11 cellular contexts compared by ENCODE assay signal in genomic region chr14:51092965-51093364, GRCh38. TPM values are rescaled to one million over a fixed set of nuclear protein-coding genes. Genes with fewer than 3 reads are reported as not detected.
DNase-seq lines count a peak whose midpoint lies in the region; ATAC-seq and TF ChIP-seq lines count a peak whose summit lies in the region.
"Had no signal": no experiment of that assay in that cellular context is flagged by ENCODE, and none has a peak within 500 bp of the region (broad histone marks: within the 10 kb centered on the region; RNA-seq: fewer than 3 reads in every experiment).

No MANE protein-coding gene starts in this region.

- no peak for ATAC-seq in activated T-cell treated with anti-CD3 and anti-CD28 coated beads, Interleukin-2, amount 50 U/mL, for 4 hours
- ATAC-seq in T-cell (replicated peaks in 1 of 4) (no peak), GM18505 (IDR thresholded peaks at IDR 0.05; ENCODE audit: unreplicated experiment) (no peak)

- peak overlapping the region; percentile 27 for H3K4me3 Mint-ChIP-seq in activated T-cell treated with anti-CD3 and anti-CD28 coated beads, Interleukin-2, amount 50 U/mL, for 4 hours
- peak overlapping the region; percentile 9 to 93 (median 25) for H3K4me3 Mint-ChIP-seq in T-cell

- POLR2A ChIA-PET in T-cell (lab: Charles Lee), result no interaction called here

- H3K4me1 Mint-ChIP-seq in activated T-cell treated with anti-CD3 and anti-CD28 coated beads, Interleukin-2, amount 50 U/mL, for 4 hours (ENCODE audit: low read depth), result peaks cover 17% of the 10 kb centered on the region
- H3K4me1 Mint-ChIP-seq in T-cell, result peaks cover 16 to 18% (median 18%) of the 10 kb centered on the region in 3 donors

- TF ChIP-seq POLR2A in GM18505 (IDR thresholded peaks at IDR 0.05; ENCODE audit: borderline replicate concordance, extremely low read depth, insufficient read depth, insufficient read length), result no peak

- no peaks in the 10 kb centered on the region for H3K9me3 Mint-ChIP-seq in activated T-cell treated with anti-CD3 and anti-CD28 coated beads, Interleukin-2, amount 50 U/mL, for 4 hours
- no peaks in the 10 kb centered on the region for H3K9me3 Mint-ChIP-seq in T-cell
- H3K9me3 Mint-ChIP-seq: dendritic cell treated with granulocyte-macrophage colony-stimulating factor and Interleukin-4, amounts not matched to agents 40 ng/mL and 50 ng/mL, for 4 days had no signal

- H3K4me1 ChIP-seq in iPS-20b (ENCODE audit: insufficient read depth, low read length), result peaks cover 3% of the 10 kb centered on the region; the same call in 1 of the 2 replicates

- H3K36me3 ChIP-seq in iPS-20b (ENCODE audit: insufficient read depth, low read depth, low read length), result no peaks in the 10 kb centered on the region

- H3K9me3 ChIP-seq in iPS-20b (ENCODE audit: insufficient read depth, low read depth, low read length), result no peaks in the 10 kb centered on the region

- H3K9ac ChIP-seq in iPS-20b (ENCODE audit: low read depth, low read length), result no peak overlapping the region

- H3K27ac Mint-ChIP-seq in T-cell, result no peak overlapping the region
- H3K27ac Mint-ChIP-seq: CD14-positive monocyte; dendritic cell treated with granulocyte-macrophage colony-stimulating factor and Interleukin-4, amounts not matched to agents 40 ng/mL and 50 ng/mL, for 4 days had no signal

- peaks cover 63% of the 10 kb centered on the region for H3K27me3 ChIP-seq in iPS-20b (ENCODE audit: insufficient read depth, low read length)

- no peak overlapping the region for H3K27ac ChIP-seq in iPS-20b (ENCODE audit: low read length)

- peak overlapping the region; percentile 78; the same call in 1 of the 2 replicates for H3K4me3 ChIP-seq in iPS-20b (ENCODE audit: low read length)

- CTCF ChIA-PET in T-cell (lab: Charles Lee), result no interaction called here

- no peak for DNase-seq in activated T-cell treated with anti-CD3 and anti-CD28 coated beads, Interleukin-2, amount 50 U/mL, for 4 hours
- DNase-seq in activated T-cell treated with anti-CD3 and anti-CD28 coated beads, Interleukin-2, amount 50 U/mL, for 1 hour, result no peak
- DNase-seq in T-cell (no peak), superior temporal gyrus (ENCODE audit: extremely low spot score) (peak; percentile 76), ecto neural progenitor cell (ENCODE audit: low spot score) (no peak)
- DNase-seq in stimulated activated CD4-positive, alpha-beta T cell treated with anti-CD3 and anti-CD28 coated beads, Interleukin-12 subunit alpha, Interleukin-12 subunit beta, amount 100 ng/mL, for 4 hours, result no peak
- DNase-seq: activated effector memory CD4-positive, alpha-beta T cell treated with Interleukin-2 at 50 U/mL for 16 hours had no signal

- peaks cover 33% of the 10 kb centered on the region for H3K27me3 Mint-ChIP-seq in activated T-cell treated with anti-CD3 and anti-CD28 coated beads, Interleukin-2, amount 50 U/mL, for 4 hours (ENCODE audit: low read depth)
- peaks cover 5 to 31% of the 10 kb centered on the region in 2 donors for H3K27me3 Mint-ChIP-seq in T-cell

- H3K36me3 Mint-ChIP-seq in activated T-cell treated with anti-CD3 and anti-CD28 coated beads, Interleukin-2, amount 50 U/mL, for 4 hours (ENCODE audit: insufficient read depth), result no peaks in the 10 kb centered on the region
- no peaks in the 10 kb centered on the region for H3K36me3 Mint-ChIP-seq in T-cell

RNA-seq across cellular contexts. Expression of gene TRIM9, which starts 1.9 kb away (rescaled TPM):
- total RNA-seq in activated T-cell treated with anti-CD3 and anti-CD28 coated beads, Interleukin-2, amount 50 U/mL, for 4 hours, result under 1 TPM; 0.43 to 0.58 (median 0.54) TPM
- 1 to 10 TPM in 1 of 5 donors, under 1 TPM in 4; 0.30 to 1.3 (median 0.88) TPM for total RNA-seq in T-cell
